In the genomic region with DNA sequence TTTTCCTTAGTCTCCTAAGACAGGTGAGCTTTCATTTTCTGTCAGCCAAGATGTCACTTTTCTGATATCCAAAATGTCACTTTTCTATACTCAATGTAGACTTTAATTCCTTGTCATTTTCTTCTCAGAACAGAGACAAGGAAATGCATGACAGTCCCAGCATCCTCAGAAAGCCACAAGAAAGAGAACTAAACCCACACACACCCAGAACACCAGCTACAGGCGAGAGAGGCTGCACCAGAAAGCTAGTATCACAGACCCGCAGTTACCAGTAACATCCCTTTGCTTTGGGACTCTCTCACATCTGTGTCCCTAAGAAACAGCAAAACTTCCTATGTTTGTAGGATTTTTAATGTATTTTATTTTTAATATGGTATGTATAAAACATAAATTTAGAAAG, we compare ENCODE assay signal across 16 cellular contexts. TPM values are rescaled to one million over a fixed set of nuclear protein-coding genes. Genes with fewer than 3 reads are reported as not detected.
A peak's percentile ranks its signal among the peaks of the same experiment; 100 is the strongest.
DNase-seq lines count a peak whose midpoint lies in the region; ATAC-seq and TF ChIP-seq lines count a peak whose summit lies in the region.
"Had no signal": no experiment of that assay in that cellular context is flagged by ENCODE, and none has a peak within 500 bp of the region (broad histone marks: within the 10 kb centered on the region; RNA-seq: fewer than 3 reads in every experiment).

No MANE protein-coding gene starts in this region.

- H3K4me3 Mint-ChIP-seq in CD4-positive, CD25-positive, alpha-beta regulatory T cell = peak overlapping the region; percentile 81 to 86 (median 82)
- H3K4me3 Mint-ChIP-seq in T-cell = peak overlapping the region; percentile 70 to 80 (median 76)
- H3K4me3 Mint-ChIP-seq in activated T-helper 2 cell treated with anti-CD3 and anti-CD28 coated beads, Interferon-gamma antibody, Interleukin-2, Interleukin-4, amounts not matched to agents 10 μg/mL and 5 μg/mL and 100 μg/mL, durations not matched to agents 14 hours and 24 hours and 36 hours (ENCODE audit: low read depth) = peak overlapping the region; percentile 80
- peak overlapping the region; percentile 84 for H3K4me3 Mint-ChIP-seq in natural killer cell treated with Interleukin-12 subunit alpha and Interleukin-12 subunit beta and Interleukin-15 and Interleukin-18, amount 100 ng/mL, for 72 hours

- H3K27me3 Mint-ChIP-seq in CD4-positive, CD25-positive, alpha-beta regulatory T cell = peaks cover 4% of the 10 kb centered on the region
- H3K27me3 Mint-ChIP-seq in T-cell = no peaks in the 10 kb centered on the region
- H3K27me3 Mint-ChIP-seq in activated T-helper 2 cell treated with anti-CD3 and anti-CD28 coated beads, Interferon-gamma antibody, Interleukin-2, Interleukin-4, amounts not matched to agents 10 μg/mL and 5 μg/mL and 100 μg/mL, durations not matched to agents 14 hours and 24 hours and 36 hours (ENCODE audit: low read depth) = no peaks in the 10 kb centered on the region
- H3K27me3 Mint-ChIP-seq in natural killer cell treated with Interleukin-12 subunit alpha and Interleukin-12 subunit beta and Interleukin-15 and Interleukin-18, amount 100 ng/mL, for 72 hours = no peaks in the 10 kb centered on the region

- peak overlapping the region; percentile 86 for H3K27ac ChIP-seq in CD4-positive, CD25-positive, alpha-beta regulatory T cell (ENCODE audit: insufficient read depth, low read length, poor library complexity, severe bottlenecking)
- H3K27ac ChIP-seq in testis = no peak overlapping the region
- H3K27ac ChIP-seq: cardiac muscle cell, epithelial cell of prostate had no signal

- no peaks in the 10 kb centered on the region for H3K27me3 ChIP-seq in CD4-positive, CD25-positive, alpha-beta regulatory T cell (ENCODE audit: control insufficient read depth, insufficient read depth, low read length)
- H3K27me3 ChIP-seq in testis = no peaks in the 10 kb centered on the region
- H3K27me3 ChIP-seq: BE2C, cardiac muscle cell had no signal

- peaks cover 24% of the 10 kb centered on the region for H3K36me3 Mint-ChIP-seq in CD4-positive, CD25-positive, alpha-beta regulatory T cell
- peaks cover 33% of the 10 kb centered on the region for H3K36me3 Mint-ChIP-seq in T-cell
- H3K36me3 Mint-ChIP-seq in activated T-helper 2 cell treated with anti-CD3 and anti-CD28 coated beads, Interferon-gamma antibody, Interleukin-2, Interleukin-4, amounts not matched to agents 10 μg/mL and 5 μg/mL and 100 μg/mL, durations not matched to agents 14 hours and 24 hours and 36 hours (ENCODE audit: low read depth) = peaks cover 39% of the 10 kb centered on the region
- peaks cover 9% of the 10 kb centered on the region for H3K36me3 Mint-ChIP-seq in natural killer cell treated with Interleukin-12 subunit alpha and Interleukin-12 subunit beta and Interleukin-15 and Interleukin-18, amount 100 ng/mL, for 72 hours

- peak in 2 of 3 donors; percentile 66 to 78 for DNase-seq in CD4-positive, CD25-positive, alpha-beta regulatory T cell
- DNase-seq in T-cell (peak in 32 of 34 experiments; percentile 32 to 78 (median 55)), AG08396 (ENCODE audit: low spot score) (no peak), testis (no peak)
- DNase-seq in activated T-helper 2 cell treated with anti-CD3 and anti-CD28 coated beads, Interferon-gamma antibody, Interleukin-2, Interleukin-4, amounts not matched to agents 10 μg/mL and 5 μg/mL and 100 μg/mL, durations not matched to agents 14 hours and 24 hours and 36 hours (ENCODE audit: low spot score) = peak; percentile 47
- no peak for DNase-seq in natural killer cell treated with Interleukin-12 subunit alpha and Interleukin-12 subunit beta and Interleukin-15 and Interleukin-18, amount 100 ng/mL, for 72 hours (ENCODE audit: low spot score)
- DNase-seq: BE2C, NCI-H2227 treated with DMSO at 0.1 percent for 48 hours, nucleus accumbens had no signal

- peaks cover 87% of the 10 kb centered on the region for H3K4me1 ChIP-seq in CD4-positive, CD25-positive, alpha-beta regulatory T cell (ENCODE audit: control insufficient read depth, insufficient read depth, low read length, poor library complexity, severe bottlenecking)
- H3K4me1 ChIP-seq in testis = no peaks in the 10 kb centered on the region
- H3K4me1 ChIP-seq: BE2C had no signal

- H3K9me3 ChIP-seq in CD4-positive, CD25-positive, alpha-beta regulatory T cell (ENCODE audit: control insufficient read depth in 2 of 2, low read length in 2 of 2) = no peaks in the 10 kb centered on the region
- no peaks in the 10 kb centered on the region for H3K9me3 ChIP-seq in testis
- H3K9me3 ChIP-seq: BE2C had no signal

- no peaks in the 10 kb centered on the region for H3K9me3 Mint-ChIP-seq in CD4-positive, CD25-positive, alpha-beta regulatory T cell
- H3K9me3 Mint-ChIP-seq in T-cell = no peaks in the 10 kb centered on the region
- no peaks in the 10 kb centered on the region for H3K9me3 Mint-ChIP-seq in activated T-helper 2 cell treated with anti-CD3 and anti-CD28 coated beads, Interferon-gamma antibody, Interleukin-2, Interleukin-4, amounts not matched to agents 10 μg/mL and 5 μg/mL and 100 μg/mL, durations not matched to agents 14 hours and 24 hours and 36 hours
- no peaks in the 10 kb centered on the region for H3K9me3 Mint-ChIP-seq in natural killer cell treated with Interleukin-12 subunit alpha and Interleukin-12 subunit beta and Interleukin-15 and Interleukin-18, amount 100 ng/mL, for 72 hours

- peaks cover 29 to 91% (median 65%) of the 10 kb centered on the region in 4 donors for H3K4me1 Mint-ChIP-seq in CD4-positive, CD25-positive, alpha-beta regulatory T cell
- peaks cover 92 to 99% (median 92%) of the 10 kb centered on the region in 3 donors for H3K4me1 Mint-ChIP-seq in T-cell
- peaks cover 59% of the 10 kb centered on the region for H3K4me1 Mint-ChIP-seq in activated T-helper 2 cell treated with anti-CD3 and anti-CD28 coated beads, Interferon-gamma antibody, Interleukin-2, Interleukin-4, amounts not matched to agents 10 μg/mL and 5 μg/mL and 100 μg/mL, durations not matched to agents 14 hours and 24 hours and 36 hours (ENCODE audit: low read depth)
- H3K4me1 Mint-ChIP-seq in natural killer cell treated with Interleukin-12 subunit alpha and Interleukin-12 subunit beta and Interleukin-15 and Interleukin-18, amount 100 ng/mL, for 72 hours (ENCODE audit: low read depth in 2 of 2) = peaks cover 34 to 49% of the 10 kb centered on the region in 2 donors

- TF ChIP-seq POLR2A in GM18505 (IDR thresholded peaks at IDR 0.05; ENCODE audit: borderline replicate concordance, extremely low read depth, insufficient read depth, insufficient read length) (no peak), testis (IDR thresholded peaks at IDR 0.05) (no peak)

- H3K27ac Mint-ChIP-seq in CD4-positive, CD25-positive, alpha-beta regulatory T cell = peak overlapping the region; percentile 91 to 100 (median 94)
- H3K27ac Mint-ChIP-seq in T-cell = peak overlapping the region; percentile 92 to 93
- peak overlapping the region; percentile 91 for H3K27ac Mint-ChIP-seq in activated T-helper 2 cell treated with anti-CD3 and anti-CD28 coated beads, Interferon-gamma antibody, Interleukin-2, Interleukin-4, amounts not matched to agents 10 μg/mL and 5 μg/mL and 100 μg/mL, durations not matched to agents 14 hours and 24 hours and 36 hours
- H3K27ac Mint-ChIP-seq in natural killer cell treated with Interleukin-12 subunit alpha and Interleukin-12 subunit beta and Interleukin-15 and Interleukin-18, amount 100 ng/mL, for 72 hours = peak overlapping the region; percentile 85 to 86

- peak; percentile 53 to 55 for ATAC-seq in CD4-positive, CD25-positive, alpha-beta regulatory T cell (ENCODE audit: low read depth in 2 of 2)
- ATAC-seq in T-cell (replicated peaks in 1 of 4) (peak; percentile 77 to 85 (median 84)), GM18505 (IDR thresholded peaks at IDR 0.05; ENCODE audit: unreplicated experiment) (no peak), GM21528 (IDR thresholded peaks at IDR 0.05; ENCODE audit: low FRiP score, unreplicated experiment) (no peak)
- no peak for ATAC-seq in natural killer cell treated with Interleukin-12 subunit alpha and Interleukin-12 subunit beta and Interleukin-15 and Interleukin-18, amount 100 ng/mL, for 72 hours
- ATAC-seq: left lobe of liver had no signal

- CTCF ChIA-PET in T-cell (lab: Charles Lee) = interaction anchor here (0.7 to 2.8 kb wide), 12 partner anchors 9 to 206 kb away, joined by 3 to 33 read pairs (median 4); a partner anchor contains a TSS

- H3K4me3 ChIP-seq in CD4-positive, CD25-positive, alpha-beta regulatory T cell (ENCODE audit: low read depth, low read length) = peak overlapping the region; percentile 87
- H3K4me3 ChIP-seq in testis = no peak overlapping the region
- H3K4me3 ChIP-seq: cardiac muscle cell had no signal

- intact Hi-C loops in activated T-helper 2 cell treated with anti-CD3 and anti-CD28 coated beads, Interferon-gamma antibody, Interleukin-2, Interleukin-4, amounts not matched to agents 10 μg/mL and 5 μg/mL and 100 μg/mL, durations not matched to agents 14 hours and 24 hours and 36 hours (cut with micrococcal nuclease) = loop anchor here (1.0 to 5.0 kb wide), 3 partner anchors 17 to 352 kb away; a partner anchor contains a TSS
- intact Hi-C loops in testis (cut with DNase I; ENCODE audit: low total_unique reads) = no loop called here

- TF ChIP-seq CTCF in testis (IDR thresholded peaks at IDR 0.05) = no peak

- POLR2A ChIA-PET in T-cell (lab: Charles Lee) = interaction anchor here (1.2 to 4.1 kb wide), 3 partner anchors 12 to 16 kb away, joined by 3 to 62 read pairs (median 28); a partner anchor contains a TSS

- H3K36me3 ChIP-seq in CD4-positive, CD25-positive, alpha-beta regulatory T cell (ENCODE audit: control insufficient read depth, insufficient read depth, low read length) = peaks cover 25% of the 10 kb centered on the region
- no peaks in the 10 kb centered on the region for H3K36me3 ChIP-seq in testis (ENCODE audit: low read depth, missing control alignments)
- H3K36me3 ChIP-seq: cardiac muscle cell had no signal

- WGBS in testis, 2 donors = 91 to 96% methylated on average over 2 of the region's 2 CpGs

RNA-seq across cellular contexts. Expression of a gene that starts 17.1 kb away (rescaled TPM):
- total RNA-seq in CD4-positive, CD25-positive, alpha-beta regulatory T cell = 47.1 TPM
- 10 to 100 TPM; 20.7 to 28.9 (median 26.3) TPM for polyA plus RNA-seq in CD4-positive, CD25-positive, alpha-beta regulatory T cell
- total RNA-seq in T-cell (10 to 100 TPM; 38.8 to 47.4 (median 44.7) TPM), testis (10 to 100 TPM; 33.2 to 40.1 TPM)
- total RNA-seq in activated T-helper 2 cell treated with anti-CD3 and anti-CD28 coated beads, Interferon-gamma antibody, Interleukin-2, Interleukin-4, amounts not matched to agents 10 μg/mL and 5 μg/mL and 100 μg/mL, durations not matched to agents 14 hours and 24 hours and 36 hours = 13.4 and 15.3 TPM in 2 replicates
- total RNA-seq in natural killer cell treated with Interleukin-12 subunit alpha and Interleukin-12 subunit beta and Interleukin-15 and Interleukin-18, amount 100 ng/mL, for 72 hours = 10 to 100 TPM; 13.8 to 18.2 TPM
- polyA plus RNA-seq in testis (ENCODE audit: insufficient read depth, low read depth, low replicate concordance) = 37.3 TPM

RNA-seq across cellular contexts. Expression of a gene that starts 32.7 kb away (rescaled TPM):
- total RNA-seq in CD4-positive, CD25-positive, alpha-beta regulatory T cell = 3.6 TPM
- polyA plus RNA-seq in CD4-positive, CD25-positive, alpha-beta regulatory T cell = 1 to 10 TPM; 1.7 to 7.0 (median 4.7) TPM
- total RNA-seq in T-cell (1 to 10 TPM; 1.3 to 3.7 (median 1.7) TPM), testis (10 to 100 TPM; 11.8 to 43.5 TPM)
- total RNA-seq in activated T-helper 2 cell treated with anti-CD3 and anti-CD28 coated beads, Interferon-gamma antibody, Interleukin-2, Interleukin-4, amounts not matched to agents 10 μg/mL and 5 μg/mL and 100 μg/mL, durations not matched to agents 14 hours and 24 hours and 36 hours = 0.41 and 0.78 TPM in 2 replicates
- not detected for total RNA-seq in natural killer cell treated with Interleukin-12 subunit alpha and Interleukin-12 subunit beta and Interleukin-15 and Interleukin-18, amount 100 ng/mL, for 72 hours
- polyA plus RNA-seq in testis (ENCODE audit: insufficient read depth, low read depth, low replicate concordance) = 22.2 TPM
- total RNA-seq: cardiac muscle cell, MCF 10A had no signal
- polyA plus RNA-seq: cardiac muscle cell had no signal

RNA-seq across cellular contexts. Expression of a gene that starts 52.2 kb away (rescaled TPM):
- not detected for total RNA-seq in CD4-positive, CD25-positive, alpha-beta regulatory T cell
- not detected for polyA plus RNA-seq in CD4-positive, CD25-positive, alpha-beta regulatory T cell
- total RNA-seq in T-cell (under 1 TPM in 4 of 5 donors, not detected in 1; 0.06 to 0.14 (median 0.11) TPM), testis (1 to 10 TPM; 1.1 to 1.9 TPM)
- total RNA-seq in activated T-helper 2 cell treated with anti-CD3 and anti-CD28 coated beads, Interferon-gamma antibody, Interleukin-2, Interleukin-4, amounts not matched to agents 10 μg/mL and 5 μg/mL and 100 μg/mL, durations not matched to agents 14 hours and 24 hours and 36 hours = not detected in 2 replicates
- total RNA-seq in natural killer cell treated with Interleukin-12 subunit alpha and Interleukin-12 subunit beta and Interleukin-15 and Interleukin-18, amount 100 ng/mL, for 72 hours = not detected
- polyA plus RNA-seq in testis (ENCODE audit: insufficient read depth, low read depth, low replicate concordance) = 0.62 TPM
- total RNA-seq: cardiac muscle cell, left lobe of liver, MCF 10A, OCI-LY7 had no signal
- polyA plus RNA-seq: cardiac muscle cell had no signal

Comparison
In these comparisons a context has a peak if more than half of its experiments do, and no peak if none do; other contexts are left out.
1. ATAC-seq: peak in CD4-positive, CD25-positive, alpha-beta regulatory T cell (2 of 2) and T-cell (4 of 4); none in natural killer cell treated with Interleukin-12 subunit alpha and Interleukin-12 subunit beta and Interleukin-15 and Interleukin-18, amount 100 ng/mL, for 72 hours (0 of 2), GM18505 (single experiment) and GM21528 (single experiment).
2. DNase-seq: peak in CD4-positive, CD25-positive, alpha-beta regulatory T cell (2 of 3), T-cell (32 of 34) and activated T-helper 2 cell treated with anti-CD3 and anti-CD28 coated beads, Interferon-gamma antibody, Interleukin-2, Interleukin-4, amounts not matched to agents 10 μg/mL and 5 μg/mL and 100 μg/mL, durations not matched to agents 14 hours and 24 hours and 36 hours (single experiment); none in natural killer cell treated with Interleukin-12 subunit alpha and Interleukin-12 subunit beta and Interleukin-15 and Interleukin-18, amount 100 ng/mL, for 72 hours (single experiment), AG08396 (single experiment) and testis (single experiment).
3. Peak in every context shown above with its lines, with median percentiles within 50 percentile points of each other: H3K27ac Mint-ChIP-seq and H3K4me3 Mint-ChIP-seq.